Comparison of ENCODE assay signal across 23 cellular contexts in genomic region chr12:13668880-13669279, GRCh38.
"Had no signal": no experiment of that assay in that cellular context is flagged by ENCODE, and none has a peak within 500 bp of the region (broad histone marks: within the 10 kb centered on the region; RNA-seq: fewer than 3 reads in every experiment).

No MANE protein-coding gene starts in this region.

- H3K4me3 Mint-ChIP-seq: mesothelial cell of epicardium, naive B cell had no signal

- H3K27ac Mint-ChIP-seq: mesothelial cell of epicardium, naive B cell had no signal

- FAIRE-seq: islet of Langerhans, keratinocyte had no signal

- H3K9me3 Mint-ChIP-seq: mesothelial cell of epicardium had no signal

- H3K36me3 Mint-ChIP-seq: mesothelial cell of epicardium, naive B cell had no signal

- DNase-seq: colonic mucosa; dermis blood vessel endothelial cell; dorsolateral prefrontal cortex; effector CD4-positive, alpha-beta T cell; effector memory CD4-positive, alpha-beta T cell; erythroblast; esophagus squamous epithelium; foreskin fibroblast; foreskin melanocyte; gastrocnemius medialis; glutamatergic neuron; heart right ventricle; hippocampal formation; left cardiac atrium; left lung; left ventricle myocardium superior; lower lobe of right lung; mesenchymal stem cell; mucosa of descending colon; naive B cell had no signal

- H3K4me1 Mint-ChIP-seq: naive B cell had no signal
